ENCODE assay signal across 9 cellular contexts in the genomic region with DNA sequence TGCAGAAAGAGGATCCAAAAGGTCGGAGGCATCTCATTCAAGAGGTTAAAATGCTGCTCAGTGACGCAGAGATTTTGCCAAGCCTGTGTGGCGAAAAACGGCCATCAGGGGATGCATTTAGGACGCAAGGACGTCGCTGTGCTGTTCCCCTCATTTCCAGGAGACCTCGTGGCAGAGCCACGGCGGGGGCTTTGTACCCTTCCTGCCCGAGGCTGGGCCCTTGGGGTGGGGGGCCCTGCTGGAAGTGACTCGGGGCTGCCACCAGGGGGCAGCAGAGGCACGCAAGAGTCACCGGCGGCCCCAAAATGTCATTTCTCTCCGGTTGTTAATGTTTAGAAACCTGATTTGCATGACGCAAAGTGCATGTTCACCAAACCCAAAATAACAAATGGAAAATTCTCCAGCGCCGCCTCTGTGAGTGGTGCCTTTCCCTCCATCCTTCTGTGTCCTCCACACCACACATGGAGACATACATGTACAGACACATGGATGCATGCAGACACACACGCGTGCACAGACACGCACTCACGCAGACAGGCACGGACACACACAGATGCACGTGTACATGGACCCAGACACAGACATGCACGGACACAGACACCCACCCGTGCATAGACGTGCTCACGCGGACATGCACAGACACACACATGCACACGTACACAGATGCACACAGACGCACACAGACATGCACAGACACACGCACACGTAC. TPM values are rescaled to one million over a fixed set of nuclear protein-coding genes. Genes with fewer than 3 reads are reported as not detected.
DNase-seq lines count a peak whose midpoint lies in the region; ATAC-seq and TF ChIP-seq lines count a peak whose summit lies in the region.
"Had no signal": no experiment of that assay in that cellular context is flagged by ENCODE, and none has a peak within 500 bp of the region (broad histone marks: within the 10 kb centered on the region; RNA-seq: fewer than 3 reads in every experiment).

No MANE protein-coding gene starts in this region.

- H3K4me3 Mint-ChIP-seq in progenitor cell of endocrine pancreas (ENCODE audit: low read depth) = no peak overlapping the region

- no peaks in the 10 kb centered on the region for H3K36me3 Mint-ChIP-seq in progenitor cell of endocrine pancreas (ENCODE audit: insufficient read depth)

- intact Hi-C loops in cardiac septum (cut with DNase I) = loop anchor here (10.0 kb wide), 1 partner anchor 478 kb away; no protein-coding TSS in a partner anchor

- ATAC-seq in HG03095 (IDR thresholded peaks at IDR 0.05; ENCODE audit: unreplicated experiment) (no peak), HG02840 (IDR thresholded peaks at IDR 0.05; ENCODE audit: low FRiP score, unreplicated experiment) (no peak)

- peaks cover 23% of the 10 kb centered on the region for H3K27me3 Mint-ChIP-seq in progenitor cell of endocrine pancreas

- H3K9me3 Mint-ChIP-seq in progenitor cell of endocrine pancreas (ENCODE audit: low read depth) = peaks cover 1% of the 10 kb centered on the region

- H3K4me1 Mint-ChIP-seq in progenitor cell of endocrine pancreas (ENCODE audit: low read depth) = peaks cover 10% of the 10 kb centered on the region

- no peak overlapping the region for H3K27ac Mint-ChIP-seq in progenitor cell of endocrine pancreas

- DNase-seq in NCI-H2227 (lab: John Stamatoyannopoulos, UW; ENCODE audit: unreplicated experiment) (peak; percentile 20), NCI-H2227 treated with DMSO at 0.1 percent for 48 hours (lab: John Stamatoyannopoulos, UW) (no peak), NCI-H345 (lab: John Stamatoyannopoulos, UW) (peak; percentile 25), cardiac septum (ENCODE audit: low spot score) (peak; percentile 76), progenitor cell of endocrine pancreas (ENCODE audit: low spot score, unreplicated experiment) (peak; percentile 43)
- peak; percentile 38 for DNase-seq in activated naive CD4-positive, alpha-beta T cell treated with Interleukin-2 at 50 U/mL for 16 hours

- TF ChIP-seq CTCF in progenitor cell of endocrine pancreas (IDR thresholded peaks at IDR 0.05; ENCODE audit: unreplicated experiment) = peak; percentile 99

RNA-seq across cellular contexts. Expression of gene NKX6-2, which starts 51.0 kb away (rescaled TPM):
- total RNA-seq in cardiac septum (not detected), progenitor cell of endocrine pancreas (28.3 and 43.9 TPM in 2 replicates)
- total RNA-seq: dermis microvascular lymphatic vessel endothelial cell had no signal

Comparison
In these comparisons a context has a peak if more than half of its experiments do, and no peak if none do; other contexts are left out.
1. RNA of gene NKX6-2, which starts 51.0 kb away (total RNA-seq): 28.3 to 43.9 TPM in progenitor cell of endocrine pancreas; not detected in cardiac septum (single experiment); every median in the first group is over 10 times any median in the second.